Comparison of ENCODE assay signal across 31 cellular contexts in genomic region chr16:57612494-57612893, GRCh38. TPM values are rescaled to one million over a fixed set of nuclear protein-coding genes. Genes with fewer than 3 reads are reported as not detected.
A peak's percentile ranks its signal among the peaks of the same experiment; 100 is the strongest.
DNase-seq lines count a peak whose midpoint lies in the region; ATAC-seq, FAIRE-seq and TF ChIP-seq lines count a peak whose summit lies in the region.
"Had no signal": no experiment of that assay in that cellular context is flagged by ENCODE, and none has a peak within 500 bp of the region (broad histone marks: within the 10 kb centered on the region; RNA-seq: fewer than 3 reads in every experiment).

No MANE protein-coding gene starts in this region.

- H3K27me3 ChIP-seq in PC-3 (ENCODE audit: low read length) (no peaks in the 10 kb centered on the region), sigmoid colon (peaks cover 0 to 10% (median 0%) of the 10 kb centered on the region in 3 donors)
- H3K27me3 ChIP-seq: adrenal gland, body of pancreas, esophagus squamous epithelium, transverse colon had no signal

- H3K9me3 ChIP-seq in PC-3 (ENCODE audit: low read length) (no peaks in the 10 kb centered on the region), sigmoid colon (no peaks in the 10 kb centered on the region)
- H3K9me3 ChIP-seq: adrenal gland, body of pancreas, esophagus squamous epithelium, transverse colon had no signal

- BruUV-seq in PC-3 (replicated peaks; lab: Mats Ljungman, UMichigan): no TSS peak

- TF ChIP-seq CTCF in PC-3 (conservative IDR thresholded peaks at IDR 0.05; ENCODE audit: low read depth, low read length): no peak
- no peak for TF ChIP-seq CTCF in sigmoid colon (IDR thresholded peaks at IDR 0.05)

- H3K36me3 ChIP-seq in PC-3 (ENCODE audit: low read depth, low read length) (no peaks in the 10 kb centered on the region), sigmoid colon (no peaks in the 10 kb centered on the region)
- H3K36me3 ChIP-seq: adrenal gland, esophagus squamous epithelium, transverse colon had no signal

- no peak overlapping the region for H3K4me3 Mint-ChIP-seq in activated naive CD4-positive, alpha-beta T cell treated with anti-CD3 and anti-CD28 coated beads, Interleukin-2, amount 10 ng/mL, durations not matched to agents 7 days and 5 days
- H3K4me3 Mint-ChIP-seq in activated CD4-positive, alpha-beta T cell treated with anti-CD3 and anti-CD28 coated beads, Interleukin-2, amount 10 ng/mL, durations not matched to agents 7 days and 5 days: no peak overlapping the region
- H3K4me3 Mint-ChIP-seq: HFFc6, mesothelial cell of epicardium had no signal

- no peak overlapping the region for H2AFZ ChIP-seq in PC-3 (ENCODE audit: low read length)

- no peaks in the 10 kb centered on the region for H4K20me1 ChIP-seq in PC-3 (ENCODE audit: low read length)

- peak; percentile 9 for DNase-seq in activated naive CD4-positive, alpha-beta T cell treated with anti-CD3 and anti-CD28 coated beads, Interleukin-2, amount 10 ng/mL, durations not matched to agents 7 days and 5 days
- no peak for DNase-seq in activated naive CD4-positive, alpha-beta T cell treated with anti-CD3 and anti-CD28 coated beads, Interleukin-2, amount 50 U/mL, for 72 hours (ENCODE audit: low spot score in 2 of 2)
- DNase-seq in PC-3: no peak
- DNase-seq in ecto neural progenitor cell (ENCODE audit: low spot score): peak; percentile 35
- DNase-seq in sigmoid colon: peak; percentile 37
- no peak for DNase-seq in GM12891 (ENCODE audit: insufficient read length, low spot score)
- DNase-seq in activated CD4-positive, alpha-beta T cell treated with anti-CD3 and anti-CD28 coated beads, Interleukin-2, amount 10 ng/mL, durations not matched to agents 7 days and 5 days: no peak
- DNase-seq: ACHN; activated CD4-positive, alpha-beta T cell treated with anti-CD3 and anti-CD28 coated beads for 48 hours; activated gamma-delta T cell treated with Interleukin-2 at 50 U/mL for 16 hours; DMS153; esophagus squamous epithelium; HFFc6; left ventricle myocardium superior; MV-4-11; naive B cell; NCI-H2107; NCI-H774; stimulated activated CD8-positive, alpha-beta memory T cell treated with anti-CD3 and anti-CD28 coated beads, Interleukin-4, amount 100 ng/mL, for 48 hours; transverse colon had no signal

- no peaks in the 10 kb centered on the region for H3K9me2 ChIP-seq in PC-3 (replicated peaks; ENCODE audit: low read length)

- H3K4me1 ChIP-seq in PC-3 (ENCODE audit: insufficient read depth, low read length) (peaks cover 16% of the 10 kb centered on the region), sigmoid colon (no peaks in the 10 kb centered on the region)

- H3K27ac Mint-ChIP-seq in activated naive CD4-positive, alpha-beta T cell treated with anti-CD3 and anti-CD28 coated beads, Interleukin-2, amount 10 ng/mL, durations not matched to agents 7 days and 5 days: no peak overlapping the region
- H3K27ac Mint-ChIP-seq in activated naive CD4-positive, alpha-beta T cell treated with anti-CD3 and anti-CD28 coated beads, Interleukin-2, amount 50 U/mL, for 72 hours: no peak overlapping the region
- H3K27ac Mint-ChIP-seq in activated CD4-positive, alpha-beta T cell treated with anti-CD3 and anti-CD28 coated beads, Interleukin-2, amount 10 ng/mL, durations not matched to agents 7 days and 5 days: no peak overlapping the region
- H3K27ac Mint-ChIP-seq: HFFc6, mesothelial cell of epicardium, naive B cell had no signal

- POLR2A ChIA-PET in PC-3 (lab: Charles Lee; ENCODE audit: unreplicated experiment): no interaction called here
- POLR2A ChIA-PET in activated CD4-positive, alpha-beta T cell treated with anti-CD3 and anti-CD28 coated beads, Interleukin-2, amount 10 ng/mL, durations not matched to agents 7 days and 5 days (lab: Charles Lee): no interaction called here

- ATAC-seq in activated naive CD4-positive, alpha-beta T cell treated with anti-CD3 and anti-CD28 coated beads, Interleukin-2, amount 50 U/mL, for 72 hours: no peak
- ATAC-seq in PC-3 (no peak), HG03175 (IDR thresholded peaks at IDR 0.05; ENCODE audit: unreplicated experiment) (no peak)
- ATAC-seq: body of pancreas, left ventricle myocardium superior had no signal

- no peak for TF ChIP-seq EP300 in sigmoid colon (IDR thresholded peaks at IDR 0.05)

- WGBS in sigmoid colon, 2 donors: 90 to 94% methylated on average over 8 of the region's 8 CpGs

- no peaks in the 10 kb centered on the region for H3K9me3 Mint-ChIP-seq in activated naive CD4-positive, alpha-beta T cell treated with anti-CD3 and anti-CD28 coated beads, Interleukin-2, amount 10 ng/mL, durations not matched to agents 7 days and 5 days
- H3K9me3 Mint-ChIP-seq in activated naive CD4-positive, alpha-beta T cell treated with anti-CD3 and anti-CD28 coated beads, Interleukin-2, amount 50 U/mL, for 72 hours: peaks cover 3 to 4% of the 10 kb centered on the region in 2 donors
- H3K9me3 Mint-ChIP-seq in activated CD4-positive, alpha-beta T cell treated with anti-CD3 and anti-CD28 coated beads, Interleukin-2, amount 10 ng/mL, durations not matched to agents 7 days and 5 days: no peaks in the 10 kb centered on the region
- H3K9me3 Mint-ChIP-seq: HFFc6, mesothelial cell of epicardium, naive B cell had no signal

- H3K27ac ChIP-seq in PC-3 (ENCODE audit: low read length) (0 out of 2 replicates have a peak overlapping the region, but pooled peaks have one; percentile 94), sigmoid colon (no peak overlapping the region)
- H3K27ac ChIP-seq: adrenal gland, esophagus squamous epithelium, HL-60, transverse colon had no signal

- no peak for FAIRE-seq in GM12891 (lab: Jason Lieb, UNC)
- FAIRE-seq: colon, frontal cortex had no signal

- H3K9ac ChIP-seq in PC-3 (ENCODE audit: low read length): no peak overlapping the region

- peaks cover 6% of the 10 kb centered on the region for H3K27me3 Mint-ChIP-seq in activated naive CD4-positive, alpha-beta T cell treated with anti-CD3 and anti-CD28 coated beads, Interleukin-2, amount 10 ng/mL, durations not matched to agents 7 days and 5 days
- H3K27me3 Mint-ChIP-seq in activated CD4-positive, alpha-beta T cell treated with anti-CD3 and anti-CD28 coated beads, Interleukin-2, amount 10 ng/mL, durations not matched to agents 7 days and 5 days: no peaks in the 10 kb centered on the region
- H3K27me3 Mint-ChIP-seq: naive B cell had no signal

- no peaks in the 10 kb centered on the region for H3K79me2 ChIP-seq in PC-3 (ENCODE audit: low read length)

- intact Hi-C loops in PC-3 (cut with micrococcal nuclease): no loop called here
- intact Hi-C loops in sigmoid colon (cut with DNase I): no loop called here

- TF ChIP-seq POLR2A in sigmoid colon (IDR thresholded peaks at IDR 0.05): no peak
- no peak for TF ChIP-seq POLR2A in GM12891 (IDR thresholded peaks at IDR 0.05; ENCODE audit: low read depth, low read length)

- CTCF ChIA-PET in activated naive CD4-positive, alpha-beta T cell treated with anti-CD3 and anti-CD28 coated beads, Interleukin-2, amount 10 ng/mL, durations not matched to agents 7 days and 5 days (lab: Charles Lee): interaction anchor here (3.7 to 4.8 kb wide), 2 partner anchors 12 to 20 kb away, joined by 32 to 38 read pairs; no protein-coding TSS in a partner anchor
- CTCF ChIA-PET in PC-3 (lab: Charles Lee): no interaction called here
- CTCF ChIA-PET in activated CD4-positive, alpha-beta T cell treated with anti-CD3 and anti-CD28 coated beads, Interleukin-2, amount 10 ng/mL, durations not matched to agents 7 days and 5 days (lab: Charles Lee): interaction anchor here (3.4 to 3.7 kb wide), 2 partner anchors 12 to 37 kb away, joined by 16 to 26 read pairs; no protein-coding TSS in a partner anchor

- no peak overlapping the region for H3K4me3 ChIP-seq in PC-3 (ENCODE audit: low read length)
- no peak overlapping the region for H3K4me3 ChIP-seq in sigmoid colon
- H3K4me3 ChIP-seq: adrenal gland, body of pancreas, esophagus squamous epithelium, skin epidermis, transverse colon had no signal

- peaks cover 41% of the 10 kb centered on the region for H3K4me1 Mint-ChIP-seq in activated naive CD4-positive, alpha-beta T cell treated with anti-CD3 and anti-CD28 coated beads, Interleukin-2, amount 10 ng/mL, durations not matched to agents 7 days and 5 days
- H3K4me1 Mint-ChIP-seq in activated CD4-positive, alpha-beta T cell treated with anti-CD3 and anti-CD28 coated beads, Interleukin-2, amount 10 ng/mL, durations not matched to agents 7 days and 5 days: peaks cover 52% of the 10 kb centered on the region

- no peaks in the 10 kb centered on the region for H3K36me3 Mint-ChIP-seq in activated naive CD4-positive, alpha-beta T cell treated with anti-CD3 and anti-CD28 coated beads, Interleukin-2, amount 10 ng/mL, durations not matched to agents 7 days and 5 days
- H3K36me3 Mint-ChIP-seq in activated naive CD4-positive, alpha-beta T cell treated with anti-CD3 and anti-CD28 coated beads, Interleukin-2, amount 50 U/mL, for 72 hours: peaks cover 0 to 4% of the 10 kb centered on the region in 2 donors
- H3K36me3 Mint-ChIP-seq in activated CD4-positive, alpha-beta T cell treated with anti-CD3 and anti-CD28 coated beads, Interleukin-2, amount 10 ng/mL, durations not matched to agents 7 days and 5 days (ENCODE audit: low read depth): no peaks in the 10 kb centered on the region
- H3K36me3 Mint-ChIP-seq: mesothelial cell of epicardium, naive B cell had no signal

- H3F3A ChIP-seq in PC-3 (ENCODE audit: low read length, unreplicated experiment): no peaks in the 10 kb centered on the region

- no peak overlapping the region for H3K4me2 ChIP-seq in PC-3 (ENCODE audit: low read length)

TF ChIP-seq in GM12891, 5 proteins besides CTCF, POLR2A, EP300 and RAD21:
- no peak for TF ChIP-seq TAF1 (IDR thresholded peaks at IDR 0.05; ENCODE audit: low read depth, low read length)
- TF ChIP-seq POU2F2 (IDR thresholded peaks at IDR 0.05; ENCODE audit: low read depth, low read length): no peak
- no peak for TF ChIP-seq SPI1 (IDR thresholded peaks at IDR 0.05; ENCODE audit: low read depth, low read length)
- TF ChIP-seq PAX5 (IDR thresholded peaks at IDR 0.05; ENCODE audit: insufficient read depth, low read length, severe bottlenecking): no peak
- TF ChIP-seq POLR2AphosphoS5 (IDR thresholded peaks at IDR 0.05; ENCODE audit: low read depth, low read length): no peak
TF ChIP-seq in GM12891: peak in this region for 0.

RNA-seq across cellular contexts. Expression of gene ADGRG1, which starts 15.9 kb away (rescaled TPM):
- 1 to 10 TPM; 4.3 to 8.2 TPM for total RNA-seq in activated naive CD4-positive, alpha-beta T cell treated with anti-CD3 and anti-CD28 coated beads, Interleukin-2, amount 50 U/mL, for 72 hours
- total RNA-seq in PC-3 (2014; rRNA removed) (33.7 and 41.5 TPM in 2 replicates), sigmoid colon (1 to 10 TPM; 5.0 to 8.0 (median 6.7) TPM)
- 10 to 100 TPM in 1 of 3 donors, 1 to 10 TPM in 2; 5.3 to 36.3 (median 7.8) TPM for polyA plus RNA-seq in sigmoid colon
- polyA plus RNA-seq in GM12891 (2012; ENCODE audit: low read depth, missing spikeins): 1.1 TPM
- 1 to 10 TPM; 2.2 to 2.9 TPM for total RNA-seq in activated CD4-positive, alpha-beta T cell treated with anti-CD3 and anti-CD28 coated beads, Interleukin-2, amount 10 ng/mL, durations not matched to agents 7 days and 5 days

RNA-seq across cellular contexts. Expression of gene ADGRG3, which starts 55.6 kb away (rescaled TPM):
- under 1 TPM; 0.21 to 0.84 TPM for total RNA-seq in activated naive CD4-positive, alpha-beta T cell treated with anti-CD3 and anti-CD28 coated beads, Interleukin-2, amount 50 U/mL, for 72 hours
- total RNA-seq in PC-3 (2014; rRNA removed): not detected in 2 replicates
- 1 to 10 TPM; 3.0 to 6.6 (median 4.9) TPM for total RNA-seq in sigmoid colon
- 1 to 10 TPM in 2 of 3 donors, under 1 TPM in 1; 0.69 to 3.6 (median 2.4) TPM for polyA plus RNA-seq in sigmoid colon
- polyA plus RNA-seq in GM12891 (2012; ENCODE audit: low read depth, missing spikeins): not detected
- not detected for total RNA-seq in activated CD4-positive, alpha-beta T cell treated with anti-CD3 and anti-CD28 coated beads, Interleukin-2, amount 10 ng/mL, durations not matched to agents 7 days and 5 days
- total RNA-seq: frontal cortex, HFFc6, LHCN-M2, mesothelial cell of epicardium, renal cortical epithelial cell had no signal
- polyA plus RNA-seq: BJ had no signal

Comparison
In these comparisons a context has a peak if more than half of its experiments do, and no peak if none do; other contexts are left out.
1. DNase-seq: peak in activated naive CD4-positive, alpha-beta T cell treated with anti-CD3 and anti-CD28 coated beads, Interleukin-2, amount 10 ng/mL, durations not matched to agents 7 days and 5 days (single experiment), ecto neural progenitor cell (single experiment) and sigmoid colon (single experiment); none in activated naive CD4-positive, alpha-beta T cell treated with anti-CD3 and anti-CD28 coated beads, Interleukin-2, amount 50 U/mL, for 72 hours (0 of 2), PC-3 (single experiment), GM12891 (single experiment) and activated CD4-positive, alpha-beta T cell treated with anti-CD3 and anti-CD28 coated beads, Interleukin-2, amount 10 ng/mL, durations not matched to agents 7 days and 5 days (single experiment).